2 cellular contexts compared by ENCODE assay signal in the genomic region with DNA sequence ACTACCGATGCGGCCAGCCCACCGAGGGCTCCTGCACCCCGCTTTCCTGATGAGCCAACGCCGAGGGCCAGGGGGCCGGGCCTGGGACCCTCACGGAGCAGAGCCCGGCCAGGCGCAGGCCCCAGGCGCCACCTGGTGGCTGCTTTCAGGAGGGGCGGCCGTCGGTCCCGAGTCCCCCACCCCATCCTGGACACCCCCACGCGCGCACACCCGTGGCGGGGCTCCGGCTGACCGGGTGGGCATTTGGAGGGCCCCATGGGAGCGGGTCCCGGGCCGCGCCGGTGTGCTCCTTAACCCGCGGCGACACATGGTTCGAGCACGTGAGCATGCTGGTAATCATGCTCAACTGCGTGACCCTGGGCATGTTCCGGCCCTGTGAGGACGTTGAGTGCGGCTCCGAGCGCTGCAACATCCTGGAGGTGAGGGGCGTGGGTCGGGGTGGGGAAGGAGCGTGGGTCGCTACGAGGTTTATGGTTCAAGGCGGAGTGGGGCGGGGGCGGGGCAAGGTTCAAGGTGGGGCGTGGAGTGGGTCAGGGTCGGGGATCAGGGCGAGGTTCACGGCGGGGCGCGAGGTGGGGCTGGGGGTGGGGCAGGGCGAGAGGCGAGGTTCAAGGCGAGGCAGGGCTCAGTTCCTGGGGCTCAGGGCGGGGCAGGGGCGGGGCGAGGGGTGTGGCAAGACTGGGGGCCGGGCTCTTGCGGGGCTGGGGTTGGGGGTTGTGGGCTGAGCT.
TF ChIP-seq lines count a peak whose summit lies in the region.

No MANE protein-coding gene starts in this region.

TF ChIP-seq in HEK293, 187 proteins besides CTCF, POLR2A, EP300 and RAD21 (continues in another document):
- TF ChIP-seq, protein P1, sequence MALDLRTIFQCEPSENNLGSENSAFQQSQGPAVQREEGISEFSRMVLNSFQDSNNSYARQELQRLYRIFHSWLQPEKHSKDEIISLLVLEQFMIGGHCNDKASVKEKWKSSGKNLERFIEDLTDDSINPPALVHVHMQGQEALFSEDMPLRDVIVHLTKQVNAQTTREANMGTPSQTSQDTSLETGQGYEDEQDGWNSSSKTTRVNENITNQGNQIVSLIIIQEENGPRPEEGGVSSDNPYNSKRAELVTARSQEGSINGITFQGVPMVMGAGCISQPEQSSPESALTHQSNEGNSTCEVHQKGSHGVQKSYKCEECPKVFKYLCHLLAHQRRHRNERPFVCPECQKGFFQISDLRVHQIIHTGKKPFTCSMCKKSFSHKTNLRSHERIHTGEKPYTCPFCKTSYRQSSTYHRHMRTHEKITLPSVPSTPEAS (tag by site-specific recombination; IDR thresholded peaks at IDR 0.05) = no peak
- TF ChIP-seq, protein P2, sequence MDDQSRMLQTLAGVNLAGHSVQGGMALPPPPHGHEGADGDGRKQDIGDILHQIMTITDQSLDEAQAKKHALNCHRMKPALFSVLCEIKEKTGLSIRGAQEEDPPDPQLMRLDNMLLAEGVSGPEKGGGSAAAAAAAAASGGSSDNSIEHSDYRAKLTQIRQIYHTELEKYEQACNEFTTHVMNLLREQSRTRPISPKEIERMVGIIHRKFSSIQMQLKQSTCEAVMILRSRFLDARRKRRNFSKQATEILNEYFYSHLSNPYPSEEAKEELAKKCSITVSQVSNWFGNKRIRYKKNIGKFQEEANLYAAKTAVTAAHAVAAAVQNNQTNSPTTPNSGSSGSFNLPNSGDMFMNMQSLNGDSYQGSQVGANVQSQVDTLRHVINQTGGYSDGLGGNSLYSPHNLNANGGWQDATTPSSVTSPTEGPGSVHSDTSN (CRISPR knock-in tag; IDR thresholded peaks at IDR 0.05) = 0 out of 2 replicates have a peak, but pooled peaks have one; percentile 42
- TF ChIP-seq, protein P3, sequence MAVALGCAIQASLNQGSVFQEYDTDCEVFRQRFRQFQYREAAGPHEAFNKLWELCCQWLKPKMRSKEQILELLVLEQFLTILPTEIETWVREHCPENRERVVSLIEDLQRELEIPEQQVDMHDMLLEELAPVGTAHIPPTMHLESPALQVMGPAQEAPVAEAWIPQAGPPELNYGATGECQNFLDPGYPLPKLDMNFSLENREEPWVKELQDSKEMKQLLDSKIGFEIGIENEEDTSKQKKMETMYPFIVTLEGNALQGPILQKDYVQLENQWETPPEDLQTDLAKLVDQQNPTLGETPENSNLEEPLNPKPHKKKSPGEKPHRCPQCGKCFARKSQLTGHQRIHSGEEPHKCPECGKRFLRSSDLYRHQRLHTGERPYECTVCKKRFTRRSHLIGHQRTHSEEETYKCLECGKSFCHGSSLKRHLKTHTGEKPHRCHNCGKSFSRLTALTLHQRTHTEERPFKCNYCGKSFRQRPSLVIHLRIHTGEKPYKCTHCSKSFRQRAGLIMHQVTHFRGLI (tag by site-specific recombination; IDR thresholded peaks at IDR 0.05) = no peak
- TF ChIP-seq ZNF785 (tag by site-specific recombination; IDR thresholded peaks at IDR 0.05) (no peak), ZNF529 (tag by site-specific recombination; IDR thresholded peaks at IDR 0.05; ENCODE audit: insufficient replicate concordance) (no peak), HOXD13 (CRISPR knock-in tag; IDR thresholded peaks at IDR 0.05; ENCODE audit: borderline replicate concordance) (no peak), ZBTB20 (tag by site-specific recombination; IDR thresholded peaks at IDR 0.05) (no peak), ZNF2 (tag by site-specific recombination; IDR thresholded peaks at IDR 0.05) (peak; percentile 99), ZIC2 (tag by site-specific recombination; IDR thresholded peaks at IDR 0.05) (0 out of 2 replicates have a peak, but pooled peaks have one; percentile 7), KLF8 (tag by site-specific recombination; IDR thresholded peaks at IDR 0.05) (peak; percentile 82), ZNF555 (tag by site-specific recombination; conservative IDR thresholded peaks at IDR 0.05) (no peak), ZNF768 (tag by site-specific recombination; IDR thresholded peaks at IDR 0.05) (no peak), KLF1 (tag by site-specific recombination; IDR thresholded peaks at IDR 0.05) (peak; percentile 98), KLF7 (tag by site-specific recombination; IDR thresholded peaks at IDR 0.05; ENCODE audit: borderline replicate concordance) (peak; percentile 54; the same call in 1 of the 2 replicates), HOXC10 (CRISPR knock-in tag; IDR thresholded peaks at IDR 0.05) (no peak)
- TF ChIP-seq, protein P4, sequence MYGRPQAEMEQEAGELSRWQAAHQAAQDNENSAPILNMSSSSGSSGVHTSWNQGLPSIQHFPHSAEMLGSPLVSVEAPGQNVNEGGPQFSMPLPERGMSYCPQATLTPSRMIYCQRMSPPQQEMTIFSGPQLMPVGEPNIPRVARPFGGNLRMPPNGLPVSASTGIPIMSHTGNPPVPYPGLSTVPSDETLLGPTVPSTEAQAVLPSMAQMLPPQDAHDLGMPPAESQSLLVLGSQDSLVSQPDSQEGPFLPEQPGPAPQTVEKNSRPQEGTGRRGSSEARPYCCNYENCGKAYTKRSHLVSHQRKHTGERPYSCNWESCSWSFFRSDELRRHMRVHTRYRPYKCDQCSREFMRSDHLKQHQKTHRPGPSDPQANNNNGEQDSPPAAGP (tag by site-specific recombination; IDR thresholded peaks at IDR 0.05) = peak; percentile 78; the same call in 1 of the 2 replicates
- TF ChIP-seq, protein P5, sequence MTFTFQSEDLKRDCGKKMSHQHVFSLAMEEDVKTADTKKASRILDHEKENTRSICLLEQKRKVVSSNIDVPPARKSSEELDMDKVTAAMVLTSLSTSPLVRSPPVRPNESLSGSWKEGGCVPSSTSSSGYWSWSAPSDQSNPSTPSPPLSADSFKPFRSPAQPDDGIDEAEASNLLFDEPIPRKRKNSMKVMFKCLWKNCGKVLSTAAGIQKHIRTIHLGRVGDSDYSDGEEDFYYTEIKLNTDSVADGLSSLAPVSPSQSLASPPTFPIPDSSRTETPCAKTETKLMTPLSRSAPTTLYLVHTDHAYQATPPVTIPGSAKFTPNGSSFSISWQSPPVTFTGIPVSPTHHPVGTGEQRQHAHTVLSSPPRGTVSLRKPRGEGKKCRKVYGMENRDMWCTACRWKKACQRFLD (tag by site-specific recombination; IDR thresholded peaks at IDR 0.05) = no peak
- TF ChIP-seq, protein P6, sequence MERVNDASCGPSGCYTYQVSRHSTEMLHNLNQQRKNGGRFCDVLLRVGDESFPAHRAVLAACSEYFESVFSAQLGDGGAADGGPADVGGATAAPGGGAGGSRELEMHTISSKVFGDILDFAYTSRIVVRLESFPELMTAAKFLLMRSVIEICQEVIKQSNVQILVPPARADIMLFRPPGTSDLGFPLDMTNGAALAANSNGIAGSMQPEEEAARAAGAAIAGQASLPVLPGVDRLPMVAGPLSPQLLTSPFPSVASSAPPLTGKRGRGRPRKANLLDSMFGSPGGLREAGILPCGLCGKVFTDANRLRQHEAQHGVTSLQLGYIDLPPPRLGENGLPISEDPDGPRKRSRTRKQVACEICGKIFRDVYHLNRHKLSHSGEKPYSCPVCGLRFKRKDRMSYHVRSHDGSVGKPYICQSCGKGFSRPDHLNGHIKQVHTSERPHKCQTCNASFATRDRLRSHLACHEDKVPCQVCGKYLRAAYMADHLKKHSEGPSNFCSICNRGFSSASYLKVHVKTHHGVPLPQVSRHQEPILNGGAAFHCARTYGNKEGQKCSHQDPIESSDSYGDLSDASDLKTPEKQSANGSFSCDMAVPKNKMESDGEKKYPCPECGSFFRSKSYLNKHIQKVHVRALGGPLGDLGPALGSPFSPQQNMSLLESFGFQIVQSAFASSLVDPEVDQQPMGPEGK (tag by site-specific recombination; IDR thresholded peaks at IDR 0.05) = peak; percentile 88

TF ChIP-seq in K562, 482 proteins besides CTCF, POLR2A, EP300 and RAD21 (continues in another document):
- TF ChIP-seq, protein P7, sequence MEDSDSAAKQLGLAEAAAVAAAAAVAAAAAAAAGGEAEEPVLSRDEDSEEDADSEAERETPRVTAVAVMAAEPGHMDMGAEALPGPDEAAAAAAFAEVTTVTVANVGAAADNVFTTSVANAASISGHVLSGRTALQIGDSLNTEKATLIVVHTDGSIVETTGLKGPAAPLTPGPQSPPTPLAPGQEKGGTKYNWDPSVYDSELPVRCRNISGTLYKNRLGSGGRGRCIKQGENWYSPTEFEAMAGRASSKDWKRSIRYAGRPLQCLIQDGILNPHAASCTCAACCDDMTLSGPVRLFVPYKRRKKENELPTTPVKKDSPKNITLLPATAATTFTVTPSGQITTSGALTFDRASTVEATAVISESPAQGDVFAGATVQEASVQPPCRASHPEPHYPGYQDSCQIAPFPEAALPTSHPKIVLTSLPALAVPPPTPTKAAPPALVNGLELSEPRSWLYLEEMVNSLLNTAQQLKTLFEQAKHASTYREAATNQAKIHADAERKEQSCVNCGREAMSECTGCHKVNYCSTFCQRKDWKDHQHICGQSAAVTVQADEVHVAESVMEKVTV (CRISPR knock-in tag; IDR thresholded peaks at IDR 0.05) = 0 out of 2 replicates have a peak, but pooled peaks have one; percentile 40
- TF ChIP-seq, protein P8, sequence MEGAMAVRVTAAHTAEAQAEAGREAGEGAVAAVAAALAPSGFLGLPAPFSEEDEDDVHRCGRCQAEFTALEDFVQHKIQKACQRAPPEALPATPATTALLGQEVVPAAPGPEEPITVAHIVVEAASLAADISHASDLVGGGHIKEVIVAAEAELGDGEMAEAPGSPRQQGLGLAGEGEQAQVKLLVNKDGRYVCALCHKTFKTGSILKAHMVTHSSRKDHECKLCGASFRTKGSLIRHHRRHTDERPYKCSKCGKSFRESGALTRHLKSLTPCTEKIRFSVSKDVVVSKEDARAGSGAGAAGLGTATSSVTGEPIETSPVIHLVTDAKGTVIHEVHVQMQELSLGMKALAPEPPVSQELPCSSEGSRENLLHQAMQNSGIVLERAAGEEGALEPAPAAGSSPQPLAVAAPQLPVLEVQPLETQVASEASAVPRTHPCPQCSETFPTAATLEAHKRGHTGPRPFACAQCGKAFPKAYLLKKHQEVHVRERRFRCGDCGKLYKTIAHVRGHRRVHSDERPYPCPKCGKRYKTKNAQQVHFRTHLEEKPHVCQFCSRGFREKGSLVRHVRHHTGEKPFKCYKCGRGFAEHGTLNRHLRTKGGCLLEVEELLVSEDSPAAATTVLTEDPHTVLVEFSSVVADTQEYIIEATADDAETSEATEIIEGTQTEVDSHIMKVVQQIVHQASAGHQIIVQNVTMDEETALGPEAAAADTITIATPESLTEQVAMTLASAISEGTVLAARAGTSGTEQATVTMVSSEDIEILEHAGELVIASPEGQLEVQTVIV (CRISPR knock-in tag; IDR thresholded peaks at IDR 0.05; ENCODE audit: borderline replicate concordance) = no peak
- TF ChIP-seq ZNF174 (CRISPR knock-in tag; IDR thresholded peaks at IDR 0.05) (no peak), KAT2B (IDR thresholded peaks at IDR 0.05; ENCODE audit: low read depth, low read length) (no peak), ETV1 (tag; conservative IDR thresholded peaks at IDR 0.05; ENCODE audit: low read depth) (no peak), CTBP1 (IDR thresholded peaks at IDR 0.05; ENCODE audit: borderline replicate concordance) (no peak)
- TF ChIP-seq, protein P9, sequence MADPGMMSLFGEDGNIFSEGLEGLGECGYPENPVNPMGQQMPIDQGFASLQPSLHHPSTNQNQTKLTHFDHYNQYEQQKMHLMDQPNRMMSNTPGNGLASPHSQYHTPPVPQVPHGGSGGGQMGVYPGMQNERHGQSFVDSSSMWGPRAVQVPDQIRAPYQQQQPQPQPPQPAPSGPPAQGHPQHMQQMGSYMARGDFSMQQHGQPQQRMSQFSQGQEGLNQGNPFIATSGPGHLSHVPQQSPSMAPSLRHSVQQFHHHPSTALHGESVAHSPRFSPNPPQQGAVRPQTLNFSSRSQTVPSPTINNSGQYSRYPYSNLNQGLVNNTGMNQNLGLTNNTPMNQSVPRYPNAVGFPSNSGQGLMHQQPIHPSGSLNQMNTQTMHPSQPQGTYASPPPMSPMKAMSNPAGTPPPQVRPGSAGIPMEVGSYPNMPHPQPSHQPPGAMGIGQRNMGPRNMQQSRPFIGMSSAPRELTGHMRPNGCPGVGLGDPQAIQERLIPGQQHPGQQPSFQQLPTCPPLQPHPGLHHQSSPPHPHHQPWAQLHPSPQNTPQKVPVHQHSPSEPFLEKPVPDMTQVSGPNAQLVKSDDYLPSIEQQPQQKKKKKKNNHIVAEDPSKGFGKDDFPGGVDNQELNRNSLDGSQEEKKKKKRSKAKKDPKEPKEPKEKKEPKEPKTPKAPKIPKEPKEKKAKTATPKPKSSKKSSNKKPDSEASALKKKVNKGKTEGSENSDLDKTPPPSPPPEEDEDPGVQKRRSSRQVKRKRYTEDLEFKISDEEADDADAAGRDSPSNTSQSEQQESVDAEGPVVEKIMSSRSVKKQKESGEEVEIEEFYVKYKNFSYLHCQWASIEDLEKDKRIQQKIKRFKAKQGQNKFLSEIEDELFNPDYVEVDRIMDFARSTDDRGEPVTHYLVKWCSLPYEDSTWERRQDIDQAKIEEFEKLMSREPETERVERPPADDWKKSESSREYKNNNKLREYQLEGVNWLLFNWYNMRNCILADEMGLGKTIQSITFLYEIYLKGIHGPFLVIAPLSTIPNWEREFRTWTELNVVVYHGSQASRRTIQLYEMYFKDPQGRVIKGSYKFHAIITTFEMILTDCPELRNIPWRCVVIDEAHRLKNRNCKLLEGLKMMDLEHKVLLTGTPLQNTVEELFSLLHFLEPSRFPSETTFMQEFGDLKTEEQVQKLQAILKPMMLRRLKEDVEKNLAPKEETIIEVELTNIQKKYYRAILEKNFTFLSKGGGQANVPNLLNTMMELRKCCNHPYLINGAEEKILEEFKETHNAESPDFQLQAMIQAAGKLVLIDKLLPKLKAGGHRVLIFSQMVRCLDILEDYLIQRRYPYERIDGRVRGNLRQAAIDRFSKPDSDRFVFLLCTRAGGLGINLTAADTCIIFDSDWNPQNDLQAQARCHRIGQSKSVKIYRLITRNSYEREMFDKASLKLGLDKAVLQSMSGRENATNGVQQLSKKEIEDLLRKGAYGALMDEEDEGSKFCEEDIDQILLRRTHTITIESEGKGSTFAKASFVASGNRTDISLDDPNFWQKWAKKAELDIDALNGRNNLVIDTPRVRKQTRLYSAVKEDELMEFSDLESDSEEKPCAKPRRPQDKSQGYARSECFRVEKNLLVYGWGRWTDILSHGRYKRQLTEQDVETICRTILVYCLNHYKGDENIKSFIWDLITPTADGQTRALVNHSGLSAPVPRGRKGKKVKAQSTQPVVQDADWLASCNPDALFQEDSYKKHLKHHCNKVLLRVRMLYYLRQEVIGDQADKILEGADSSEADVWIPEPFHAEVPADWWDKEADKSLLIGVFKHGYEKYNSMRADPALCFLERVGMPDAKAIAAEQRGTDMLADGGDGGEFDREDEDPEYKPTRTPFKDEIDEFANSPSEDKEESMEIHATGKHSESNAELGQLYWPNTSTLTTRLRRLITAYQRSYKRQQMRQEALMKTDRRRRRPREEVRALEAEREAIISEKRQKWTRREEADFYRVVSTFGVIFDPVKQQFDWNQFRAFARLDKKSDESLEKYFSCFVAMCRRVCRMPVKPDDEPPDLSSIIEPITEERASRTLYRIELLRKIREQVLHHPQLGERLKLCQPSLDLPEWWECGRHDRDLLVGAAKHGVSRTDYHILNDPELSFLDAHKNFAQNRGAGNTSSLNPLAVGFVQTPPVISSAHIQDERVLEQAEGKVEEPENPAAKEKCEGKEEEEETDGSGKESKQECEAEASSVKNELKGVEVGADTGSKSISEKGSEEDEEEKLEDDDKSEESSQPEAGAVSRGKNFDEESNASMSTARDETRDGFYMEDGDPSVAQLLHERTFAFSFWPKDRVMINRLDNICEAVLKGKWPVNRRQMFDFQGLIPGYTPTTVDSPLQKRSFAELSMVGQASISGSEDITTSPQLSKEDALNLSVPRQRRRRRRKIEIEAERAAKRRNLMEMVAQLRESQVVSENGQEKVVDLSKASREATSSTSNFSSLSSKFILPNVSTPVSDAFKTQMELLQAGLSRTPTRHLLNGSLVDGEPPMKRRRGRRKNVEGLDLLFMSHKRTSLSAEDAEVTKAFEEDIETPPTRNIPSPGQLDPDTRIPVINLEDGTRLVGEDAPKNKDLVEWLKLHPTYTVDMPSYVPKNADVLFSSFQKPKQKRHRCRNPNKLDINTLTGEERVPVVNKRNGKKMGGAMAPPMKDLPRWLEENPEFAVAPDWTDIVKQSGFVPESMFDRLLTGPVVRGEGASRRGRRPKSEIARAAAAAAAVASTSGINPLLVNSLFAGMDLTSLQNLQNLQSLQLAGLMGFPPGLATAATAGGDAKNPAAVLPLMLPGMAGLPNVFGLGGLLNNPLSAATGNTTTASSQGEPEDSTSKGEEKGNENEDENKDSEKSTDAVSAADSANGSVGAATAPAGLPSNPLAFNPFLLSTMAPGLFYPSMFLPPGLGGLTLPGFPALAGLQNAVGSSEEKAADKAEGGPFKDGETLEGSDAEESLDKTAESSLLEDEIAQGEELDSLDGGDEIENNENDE (IDR thresholded peaks at IDR 0.05; ENCODE audit: low read depth, low read length) = no peak
